ENCODE assay signal across 1 cellular context in genomic region chr4:96293806-96294205, GRCh38.
TF ChIP-seq lines count a peak whose summit lies in the region.

No MANE protein-coding gene starts in this region.

TF ChIP-seq in GM23338, 12 proteins besides CTCF, POLR2A, EP300 and RAD21 (continued from another document):
- TF ChIP-seq, protein P1, sequence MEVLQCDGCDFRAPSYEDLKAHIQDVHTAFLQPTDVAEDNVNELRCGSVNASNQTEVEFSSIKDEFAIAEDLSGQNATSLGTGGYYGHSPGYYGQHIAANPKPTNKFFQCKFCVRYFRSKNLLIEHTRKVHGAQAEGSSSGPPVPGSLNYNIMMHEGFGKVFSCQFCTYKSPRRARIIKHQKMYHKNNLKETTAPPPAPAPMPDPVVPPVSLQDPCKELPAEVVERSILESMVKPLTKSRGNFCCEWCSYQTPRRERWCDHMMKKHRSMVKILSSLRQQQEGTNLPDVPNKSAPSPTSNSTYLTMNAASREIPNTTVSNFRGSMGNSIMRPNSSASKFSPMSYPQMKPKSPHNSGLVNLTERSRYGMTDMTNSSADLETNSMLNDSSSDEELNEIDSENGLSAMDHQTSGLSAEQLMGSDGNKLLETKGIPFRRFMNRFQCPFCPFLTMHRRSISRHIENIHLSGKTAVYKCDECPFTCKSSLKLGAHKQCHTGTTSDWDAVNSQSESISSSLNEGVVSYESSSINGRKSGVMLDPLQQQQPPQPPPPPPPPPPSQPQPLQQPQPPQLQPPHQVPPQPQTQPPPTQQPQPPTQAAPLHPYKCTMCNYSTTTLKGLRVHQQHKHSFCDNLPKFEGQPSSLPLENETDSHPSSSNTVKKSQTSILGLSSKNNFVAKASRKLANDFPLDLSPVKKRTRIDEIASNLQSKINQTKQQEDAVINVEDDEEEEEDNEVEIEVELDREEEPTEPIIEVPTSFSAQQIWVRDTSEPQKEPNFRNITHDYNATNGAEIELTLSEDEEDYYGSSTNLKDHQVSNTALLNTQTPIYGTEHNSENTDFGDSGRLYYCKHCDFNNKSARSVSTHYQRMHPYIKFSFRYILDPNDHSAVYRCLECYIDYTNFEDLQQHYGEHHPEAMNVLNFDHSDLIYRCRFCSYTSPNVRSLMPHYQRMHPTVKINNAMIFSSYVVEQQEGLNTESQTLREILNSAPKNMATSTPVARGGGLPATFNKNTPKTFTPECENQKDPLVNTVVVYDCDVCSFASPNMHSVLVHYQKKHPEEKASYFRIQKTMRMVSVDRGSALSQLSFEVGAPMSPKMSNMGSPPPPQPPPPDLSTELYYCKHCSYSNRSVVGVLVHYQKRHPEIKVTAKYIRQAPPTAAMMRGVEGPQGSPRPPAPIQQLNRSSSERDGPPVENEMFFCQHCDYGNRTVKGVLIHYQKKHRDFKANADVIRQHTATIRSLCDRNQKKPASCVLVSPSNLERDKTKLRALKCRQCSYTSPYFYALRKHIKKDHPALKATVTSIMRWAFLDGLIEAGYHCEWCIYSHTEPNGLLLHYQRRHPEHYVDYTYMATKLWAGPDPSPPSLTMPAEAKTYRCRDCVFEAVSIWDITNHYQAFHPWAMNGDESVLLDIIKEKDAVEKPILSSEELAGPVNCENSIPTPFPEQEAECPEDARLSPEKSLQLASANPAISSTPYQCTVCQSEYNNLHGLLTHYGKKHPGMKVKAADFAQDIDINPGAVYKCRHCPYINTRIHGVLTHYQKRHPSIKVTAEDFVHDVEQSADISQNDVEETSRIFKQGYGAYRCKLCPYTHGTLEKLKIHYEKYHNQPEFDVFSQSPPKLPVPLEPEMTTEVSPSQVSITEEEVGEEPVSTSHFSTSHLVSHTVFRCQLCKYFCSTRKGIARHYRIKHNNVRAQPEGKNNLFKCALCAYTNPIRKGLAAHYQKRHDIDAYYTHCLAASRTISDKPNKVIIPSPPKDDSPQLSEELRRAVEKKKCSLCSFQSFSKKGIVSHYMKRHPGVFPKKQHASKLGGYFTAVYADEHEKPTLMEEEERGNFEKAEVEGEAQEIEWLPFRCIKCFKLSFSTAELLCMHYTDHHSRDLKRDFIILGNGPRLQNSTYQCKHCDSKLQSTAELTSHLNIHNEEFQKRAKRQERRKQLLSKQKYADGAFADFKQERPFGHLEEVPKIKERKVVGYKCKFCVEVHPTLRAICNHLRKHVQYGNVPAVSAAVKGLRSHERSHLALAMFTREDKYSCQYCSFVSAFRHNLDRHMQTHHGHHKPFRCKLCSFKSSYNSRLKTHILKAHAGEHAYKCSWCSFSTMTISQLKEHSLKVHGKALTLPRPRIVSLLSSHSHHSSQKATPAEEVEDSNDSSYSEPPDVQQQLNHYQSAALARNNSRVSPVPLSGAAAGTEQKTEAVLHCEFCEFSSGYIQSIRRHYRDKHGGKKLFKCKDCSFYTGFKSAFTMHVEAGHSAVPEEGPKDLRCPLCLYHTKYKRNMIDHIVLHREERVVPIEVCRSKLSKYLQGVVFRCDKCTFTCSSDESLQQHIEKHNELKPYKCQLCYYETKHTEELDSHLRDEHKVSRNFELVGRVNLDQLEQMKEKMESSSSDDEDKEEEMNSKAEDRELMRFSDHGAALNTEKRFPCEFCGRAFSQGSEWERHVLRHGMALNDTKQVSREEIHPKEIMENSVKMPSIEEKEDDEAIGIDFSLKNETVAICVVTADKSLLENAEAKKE (CRISPR knock-in tag; IDR thresholded peaks at IDR 0.05): no peak
- TF ChIP-seq ZNF114 (CRISPR knock-in tag; IDR thresholded peaks at IDR 0.05): no peak
- no peak for TF ChIP-seq JUNB (IDR thresholded peaks at IDR 0.05; ENCODE audit: unreplicated experiment)
- TF ChIP-seq POLR2AphosphoS5 (IDR thresholded peaks at IDR 0.05; ENCODE audit: low read depth): no peak
- no peak for TF ChIP-seq NANOG (IDR thresholded peaks at IDR 0.05; ENCODE audit: borderline replicate concordance)
- no peak for TF ChIP-seq EZH2 (IDR thresholded peaks at IDR 0.05; ENCODE audit: low read depth, unreplicated experiment)
- TF ChIP-seq EZH2phosphoT487 (IDR thresholded peaks at IDR 0.05; ENCODE audit: unreplicated experiment): no peak
- no peak for TF ChIP-seq ZNF331 (CRISPR knock-in tag; IDR thresholded peaks at IDR 0.05; ENCODE audit: low read depth)
- TF ChIP-seq CREB1 (CRISPR knock-in tag; IDR thresholded peaks at IDR 0.05; ENCODE audit: low read depth): no peak
- no peak for TF ChIP-seq STAT1 (IDR thresholded peaks at IDR 0.05; ENCODE audit: unreplicated experiment)
- TF ChIP-seq REST (IDR thresholded peaks at IDR 0.05; ENCODE audit: unreplicated experiment): no peak
